8 cellular contexts compared by ENCODE assay signal in the genomic region with DNA sequence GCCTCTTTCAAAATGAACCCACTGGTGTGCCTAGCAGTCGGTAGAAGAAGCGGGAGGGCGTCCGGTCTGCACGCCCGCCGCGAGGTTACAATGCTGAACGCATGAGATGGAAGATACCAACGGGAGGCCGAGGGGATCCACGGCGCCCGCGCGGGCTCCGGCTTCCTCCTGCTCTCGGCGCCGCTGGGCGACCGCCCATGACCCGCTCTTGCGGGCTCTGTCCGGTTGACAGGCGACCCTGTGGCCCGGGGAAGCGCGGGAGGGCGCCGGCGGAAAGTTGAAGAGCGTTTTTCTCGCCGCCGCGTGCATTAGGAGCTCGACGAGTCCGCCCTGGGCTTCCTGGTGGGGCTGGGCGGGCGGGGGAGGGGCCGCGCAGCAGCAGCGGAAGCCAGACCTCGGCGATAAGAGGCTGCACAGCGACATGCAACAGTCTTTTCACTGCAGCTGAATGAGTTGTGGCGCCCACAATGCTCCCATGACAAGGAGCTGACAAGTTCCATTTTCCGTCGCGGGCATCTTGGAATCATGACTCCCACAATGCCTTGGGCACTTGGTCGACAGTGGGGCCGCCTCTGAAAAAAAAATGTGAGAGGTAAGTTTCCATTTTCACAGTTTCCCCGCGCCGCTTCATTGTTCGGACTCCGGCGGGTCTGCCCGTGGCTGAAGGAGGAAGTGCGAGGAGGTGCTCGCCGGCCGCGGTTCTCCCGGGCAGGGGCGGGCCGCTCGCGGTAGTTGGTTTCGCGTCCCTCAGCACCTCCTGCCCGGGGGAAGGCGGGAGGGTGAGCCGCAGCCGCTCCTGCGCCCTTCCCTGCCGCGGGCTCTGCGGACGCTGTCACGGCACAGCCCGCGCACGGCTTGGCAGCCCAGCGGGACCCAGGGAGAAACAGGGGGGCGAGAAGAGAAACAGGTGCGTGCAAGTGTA. TPM values are rescaled to one million over a fixed set of nuclear protein-coding genes. Genes with fewer than 3 reads are reported as not detected.
DNase-seq lines count a peak whose midpoint lies in the region; FAIRE-seq and TF ChIP-seq lines count a peak whose summit lies in the region.

A gene with protein sequence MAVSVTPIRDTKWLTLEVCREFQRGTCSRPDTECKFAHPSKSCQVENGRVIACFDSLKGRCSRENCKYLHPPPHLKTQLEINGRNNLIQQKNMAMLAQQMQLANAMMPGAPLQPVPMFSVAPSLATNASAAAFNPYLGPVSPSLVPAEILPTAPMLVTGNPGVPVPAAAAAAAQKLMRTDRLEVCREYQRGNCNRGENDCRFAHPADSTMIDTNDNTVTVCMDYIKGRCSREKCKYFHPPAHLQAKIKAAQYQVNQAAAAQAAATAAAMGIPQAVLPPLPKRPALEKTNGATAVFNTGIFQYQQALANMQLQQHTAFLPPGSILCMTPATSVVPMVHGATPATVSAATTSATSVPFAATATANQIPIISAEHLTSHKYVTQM (plus strand): TSS at position 429 of the 922 bp plus-strand sequence. CDS start 31,265 bp downstream, outside the sequence.

- peaks cover 10% of the 10 kb centered on the region for H3K27me3 Mint-ChIP-seq in nephron (ENCODE audit: low read depth)
- H3K27me3 Mint-ChIP-seq in stimulated activated naive CD8-positive, alpha-beta T cell treated with anti-CD3 and anti-CD28 coated beads, Interleukin-15, Interleukin-2, amounts not matched to agents 100 ng/mL and 50 ng/mL, for 24 hours: no peaks in the 10 kb centered on the region

- TF ChIP-seq CTCF in fibroblast of the aortic adventitia (IDR thresholded peaks at IDR 0.05; ENCODE audit: insufficient read depth, low read length) (no peak), nephron (IDR thresholded peaks at IDR 0.05; ENCODE audit: unreplicated experiment in 3 of 3) (no peak)

- H3K9me3 Mint-ChIP-seq in nephron: no peaks in the 10 kb centered on the region
- H3K9me3 Mint-ChIP-seq in stimulated activated naive CD8-positive, alpha-beta T cell treated with anti-CD3 and anti-CD28 coated beads, Interleukin-15, Interleukin-2, amounts not matched to agents 100 ng/mL and 50 ng/mL, for 24 hours: no peaks in the 10 kb centered on the region

- H3K9me3 ChIP-seq in MG63: no peaks in the 10 kb centered on the region

- H3K27ac Mint-ChIP-seq in nephron: peak within 1 kb of the TSS; percentile 99 to 100 (median 100)
- peak within 1 kb of the TSS; percentile 93 for H3K27ac Mint-ChIP-seq in stimulated activated naive CD8-positive, alpha-beta T cell treated with anti-CD3 and anti-CD28 coated beads, Interleukin-15, Interleukin-2, amounts not matched to agents 100 ng/mL and 50 ng/mL, for 24 hours

- peaks cover 48% of the 10 kb centered on the region for H3K36me3 ChIP-seq in MG63

- peak; percentile 89 for TF ChIP-seq POLR2A in H54 (IDR thresholded peaks at IDR 0.05; ENCODE audit: low read depth, low read length)

- DNase-seq in EL (peak; percentile 87), H54 (ENCODE audit: insufficient read length, low spot score) (peak; percentile 30), MG63 (peak; percentile 86), SIG-M5 (lab: John Stamatoyannopoulos, UW) (peak; percentile 79), fibroblast of the aortic adventitia (ENCODE audit: low read depth) (peak; percentile 75)
- DNase-seq in activated effector memory CD4-positive, alpha-beta T cell treated with anti-CD3 and anti-CD28 coated beads, Interleukin-2, amount 50 U/mL, for 16 hours: peak; percentile 94

- peak within 1 kb of the TSS; percentile 90 to 100 (median 98) for H3K4me3 Mint-ChIP-seq in nephron
- H3K4me3 Mint-ChIP-seq in stimulated activated naive CD8-positive, alpha-beta T cell treated with anti-CD3 and anti-CD28 coated beads, Interleukin-15, Interleukin-2, amounts not matched to agents 100 ng/mL and 50 ng/mL, for 24 hours: peak within 1 kb of the TSS; percentile 88

- H3K4me3 ChIP-seq in MG63: peak within 1 kb of the TSS; percentile 75
- H3K4me3 ChIP-seq in fibroblast of the aortic adventitia (ENCODE audit: low read depth, low read length): peak within 1 kb of the TSS; percentile 74

- peaks cover 50% of the 10 kb centered on the region for H3K4me1 Mint-ChIP-seq in nephron
- peaks cover 70% of the 10 kb centered on the region for H3K4me1 Mint-ChIP-seq in stimulated activated naive CD8-positive, alpha-beta T cell treated with anti-CD3 and anti-CD28 coated beads, Interleukin-15, Interleukin-2, amounts not matched to agents 100 ng/mL and 50 ng/mL, for 24 hours (ENCODE audit: low read depth)

- no peaks in the 10 kb centered on the region for H3K36me3 Mint-ChIP-seq in nephron (ENCODE audit: low read depth)
- H3K36me3 Mint-ChIP-seq in stimulated activated naive CD8-positive, alpha-beta T cell treated with anti-CD3 and anti-CD28 coated beads, Interleukin-15, Interleukin-2, amounts not matched to agents 100 ng/mL and 50 ng/mL, for 24 hours (ENCODE audit: low read depth): peaks cover 37% of the 10 kb centered on the region

- no peak for FAIRE-seq in H54 (lab: Jason Lieb, UNC)

- no peaks in the 10 kb centered on the region for H3K27me3 ChIP-seq in MG63

RNA-seq across cellular contexts. Expression of the gene that starts here (rescaled TPM):
- 171 and 176 TPM in 2 replicates for total RNA-seq in MG63 (2014; rRNA removed; shearing (Covaris generic); ENCODE audit: low replicate concordance)
- 105 and 465 TPM in 2 replicates for total RNA-seq in fibroblast of the aortic adventitia (ENCODE audit: low replicate concordance)

Comparison
In these comparisons a context has a peak if more than half of its experiments do, and no peak if none do; other contexts are left out.
1. Peak in every context shown above with its lines: DNase-seq and H3K4me3 ChIP-seq.
2. DNase-seq: peak in every context shown above with its lines; median percentile 94 in activated effector memory CD4-positive, alpha-beta T cell treated with anti-CD3 and anti-CD28 coated beads, Interleukin-2, amount 50 U/mL, for 16 hours; 87 in EL; 86 in MG63; 79 in SIG-M5; 75 in fibroblast of the aortic adventitia; 30 in H54.